In genomic region chrX:100880368-100880767, GRCh38 we compare ENCODE assay signal across 31 cellular contexts. TPM values are rescaled to one million over a fixed set of nuclear protein-coding genes. Genes with fewer than 3 reads are reported as not detected.
"Had no signal": no experiment of that assay in that cellular context is flagged by ENCODE, and none has a peak within 500 bp of the region (broad histone marks: within the 10 kb centered on the region; RNA-seq: fewer than 3 reads in every experiment).

No MANE protein-coding gene starts in this region.

- H3K27me3 ChIP-seq: body of pancreas, cardiac muscle cell, neural progenitor cell, sigmoid colon, suprapubic skin had no signal

- H3K9me3 ChIP-seq: body of pancreas, sigmoid colon, stomach, suprapubic skin, tibial nerve had no signal

- ATAC-seq: activated T-cell treated with anti-CD3 and anti-CD28 coated beads, Interleukin-2, amount 50 U/mL, for 4 hours; body of pancreas; left lobe of liver; naive thymus-derived CD8-positive, alpha-beta T cell; stimulated activated memory B cell treated with anti-CD40 and anti-IgM and Interleukin-4, amounts not matched to agents 10 μg/mL and 1 μg/mL and 100 μg/mL, for 72 hours had no signal

- H3K27ac Mint-ChIP-seq: activated naive CD4-positive, alpha-beta T cell treated with anti-CD3 and anti-CD28 coated beads, Interleukin-2, amount 10 ng/mL, durations not matched to agents 7 days and 5 days; dendritic cell treated with granulocyte-macrophage colony-stimulating factor and Interleukin-4, amounts not matched to agents 40 ng/mL and 50 ng/mL, for 4 days; naive thymus-derived CD8-positive, alpha-beta T cell; neural progenitor cell; stimulated activated memory B cell treated with anti-CD40 and anti-IgM and Interleukin-4, amounts not matched to agents 10 μg/mL and 1 μg/mL and 100 μg/mL, for 72 hours had no signal

- H3K36me3 Mint-ChIP-seq: activated naive CD4-positive, alpha-beta T cell treated with anti-CD3 and anti-CD28 coated beads, Interleukin-2, amount 10 ng/mL, durations not matched to agents 7 days and 5 days; naive thymus-derived CD8-positive, alpha-beta T cell; neural progenitor cell; stimulated activated memory B cell treated with anti-CD40 and anti-IgM and Interleukin-4, amounts not matched to agents 10 μg/mL and 1 μg/mL and 100 μg/mL, for 72 hours had no signal

- H3K36me3 ChIP-seq: cardiac muscle cell, neural progenitor cell, sigmoid colon, stomach, suprapubic skin, tibial nerve had no signal

- H3K4me1 ChIP-seq: body of pancreas, neural progenitor cell, sigmoid colon, stomach, suprapubic skin, tibial nerve had no signal

- H3K9ac ChIP-seq: neural progenitor cell had no signal

- H3K4me1 Mint-ChIP-seq: neural progenitor cell; stimulated activated memory B cell treated with anti-CD40 and anti-IgM and Interleukin-4, amounts not matched to agents 10 μg/mL and 1 μg/mL and 100 μg/mL, for 72 hours had no signal

- H3K27me3 Mint-ChIP-seq: activated naive CD4-positive, alpha-beta T cell treated with anti-CD3 and anti-CD28 coated beads, Interleukin-2, amount 10 ng/mL, durations not matched to agents 7 days and 5 days; dendritic cell treated with granulocyte-macrophage colony-stimulating factor and Interleukin-4, amounts not matched to agents 40 ng/mL and 50 ng/mL, for 4 days; stimulated activated memory B cell treated with anti-CD40 and anti-IgM and Interleukin-4, amounts not matched to agents 10 μg/mL and 1 μg/mL and 100 μg/mL, for 72 hours had no signal

- H3K4me3 ChIP-seq: body of pancreas, cardiac muscle cell, lung, neural progenitor cell, sigmoid colon, smooth muscle cell, stomach, suprapubic skin, tibial nerve had no signal

- DNase-seq: activated CD4-positive, alpha-beta T cell treated with anti-CD3 and anti-CD28 coated beads, Interleukin-2, amount 50 U/mL, for 48 hours; activated CD8-positive, alpha-beta memory T cell treated with anti-CD3 and anti-CD28 coated beads, Interleukin-2, amount 50 U/mL, for 48 hours; activated effector memory CD4-positive, alpha-beta T cell treated with Interleukin-2 at 50 U/mL for 16 hours; activated naive CD4-positive, alpha-beta T cell treated with anti-CD3 and anti-CD28 coated beads, Interleukin-2, amount 10 ng/mL, durations not matched to agents 7 days and 5 days; activated T-cell treated with anti-CD3 and anti-CD28 coated beads, Interleukin-2, amount 50 U/mL, for 4 hours; body of pancreas; effector CD4-positive, alpha-beta T cell; foreskin fibroblast; kidney; naive thymus-derived CD8-positive, alpha-beta T cell; retina; sigmoid colon; stimulated activated CD4-positive, alpha-beta T cell treated with anti-CD3 and anti-CD28 coated beads, Interleukin-15, amount 100 ng/mL, for 24 hours; stomach; T-helper 9 cell had no signal

- H3K9me3 Mint-ChIP-seq: activated naive CD4-positive, alpha-beta T cell treated with anti-CD3 and anti-CD28 coated beads, Interleukin-2, amount 10 ng/mL, durations not matched to agents 7 days and 5 days; activated T-cell treated with anti-CD3 and anti-CD28 coated beads, Interleukin-2, amount 50 U/mL, for 4 hours; dendritic cell treated with granulocyte-macrophage colony-stimulating factor and Interleukin-4, amounts not matched to agents 40 ng/mL and 50 ng/mL, for 4 days; naive thymus-derived CD8-positive, alpha-beta T cell; stimulated activated memory B cell treated with anti-CD40 and anti-IgM and Interleukin-4, amounts not matched to agents 10 μg/mL and 1 μg/mL and 100 μg/mL, for 72 hours had no signal

- H3K4me3 Mint-ChIP-seq: activated naive CD4-positive, alpha-beta T cell treated with anti-CD3 and anti-CD28 coated beads, Interleukin-2, amount 10 ng/mL, durations not matched to agents 7 days and 5 days; activated T-cell treated with anti-CD3 and anti-CD28 coated beads, Interleukin-2, amount 50 U/mL, for 4 hours; dendritic cell treated with granulocyte-macrophage colony-stimulating factor and Interleukin-4, amounts not matched to agents 40 ng/mL and 50 ng/mL, for 4 days; naive thymus-derived CD8-positive, alpha-beta T cell; neural progenitor cell; stimulated activated memory B cell treated with anti-CD40 and anti-IgM and Interleukin-4, amounts not matched to agents 10 μg/mL and 1 μg/mL and 100 μg/mL, for 72 hours had no signal

- H3K27ac ChIP-seq: body of pancreas, cardiac muscle cell, neural progenitor cell, sigmoid colon, stomach, suprapubic skin, tibial nerve had no signal

RNA-seq across cellular contexts. Expression of gene NOX1, which starts 6.2 kb away (rescaled TPM):
- total RNA-seq: activated CD8-positive, alpha-beta memory T cell treated with anti-CD3 and anti-CD28 coated beads for 36 hours; activated T-cell treated with anti-CD3 and anti-CD28 coated beads, Interleukin-2, amount 50 U/mL, for 4 hours; body of pancreas; cerebellum; epithelial cell of proximal tubule; fibroblast of lung; glomerular endothelial cell; kidney; left lobe of liver; mesenteric fat pad; naive thymus-derived CD8-positive, alpha-beta T cell; posterior vena cava; smooth muscle cell; tibial nerve had no signal

RNA-seq across cellular contexts. Expression of gene XKRX, which starts 48.3 kb away (rescaled TPM):
- total RNA-seq: body of pancreas, epithelial cell of proximal tubule, mesenteric fat pad had no signal
